In genomic region chr5:77996943-77997342, GRCh38 we compare ENCODE assay signal across 21 cellular contexts.
"Had no signal": no experiment of that assay in that cellular context is flagged by ENCODE, and none has a peak within 500 bp of the region (broad histone marks: within the 10 kb centered on the region; RNA-seq: fewer than 3 reads in every experiment).

No MANE protein-coding gene starts in this region.

- H3K36me3 ChIP-seq: neural progenitor cell, prostate gland, right atrium auricular region, thoracic aorta had no signal

- H3K27ac Mint-ChIP-seq: naive thymus-derived CD4-positive, alpha-beta T cell; neural progenitor cell; stimulated activated effector memory CD8-positive, alpha-beta T cell treated with anti-CD3 and anti-CD28 coated beads, Interleukin-12 subunit alpha, Interleukin-12 subunit beta, amount 100 ng/mL, for 72 hours had no signal

- H3K27me3 ChIP-seq: left lung, neural progenitor cell, right atrium auricular region, stomach, tibial nerve, upper lobe of left lung had no signal

- DNase-seq: cortex of kidney; effector CD4-positive, alpha-beta T cell; hypothalamus; immature natural killer cell; left lung; mesenchymal stem cell; midbrain; naive thymus-derived CD4-positive, alpha-beta T cell; stimulated activated CD4-positive, alpha-beta T cell treated with anti-CD3 and anti-CD28 coated beads, Interleukin-2, amount 100 ng/mL, for 24 hours; stimulated activated CD4-positive, alpha-beta T cell treated with anti-CD3 and anti-CD28 coated beads, Interleukin-4, amount 100 ng/mL, for 24 hours; stimulated activated naive CD4-positive, alpha-beta T cell treated with Interleukin-2 at 50 U/mL for 16 hours; stomach; upper lobe of left lung had no signal

- H3K9me3 ChIP-seq: left lung, prostate gland, right atrium auricular region, stomach, thoracic aorta, tibial nerve, upper lobe of left lung had no signal

- H3K27me3 Mint-ChIP-seq: naive thymus-derived CD4-positive, alpha-beta T cell had no signal

- H3K4me1 Mint-ChIP-seq: immature natural killer cell; naive thymus-derived CD4-positive, alpha-beta T cell; stimulated activated effector memory CD8-positive, alpha-beta T cell treated with anti-CD3 and anti-CD28 coated beads, Interleukin-12 subunit alpha, Interleukin-12 subunit beta, amount 100 ng/mL, for 72 hours had no signal

- H3K9me3 Mint-ChIP-seq: immature natural killer cell; naive thymus-derived CD4-positive, alpha-beta T cell; nephron; neural progenitor cell; stimulated activated effector memory CD8-positive, alpha-beta T cell treated with anti-CD3 and anti-CD28 coated beads, Interleukin-12 subunit alpha, Interleukin-12 subunit beta, amount 100 ng/mL, for 72 hours had no signal

- H3K27ac ChIP-seq: left lung, neural progenitor cell, prostate gland, right atrium auricular region, stomach, thoracic aorta, tibial nerve, upper lobe of left lung had no signal

- H3K4me1 ChIP-seq: left lung, prostate gland, right atrium auricular region, tibial nerve, upper lobe of left lung had no signal

- H3K4me3 Mint-ChIP-seq: immature natural killer cell; naive thymus-derived CD4-positive, alpha-beta T cell; nephron; neural progenitor cell; stimulated activated effector memory CD8-positive, alpha-beta T cell treated with anti-CD3 and anti-CD28 coated beads, Interleukin-12 subunit alpha, Interleukin-12 subunit beta, amount 100 ng/mL, for 72 hours had no signal

- H3K4me3 ChIP-seq: left lung, neural progenitor cell, prostate gland, right atrium auricular region, smooth muscle cell, stomach, thoracic aorta, tibial nerve, upper lobe of left lung had no signal
